In the genomic region with DNA sequence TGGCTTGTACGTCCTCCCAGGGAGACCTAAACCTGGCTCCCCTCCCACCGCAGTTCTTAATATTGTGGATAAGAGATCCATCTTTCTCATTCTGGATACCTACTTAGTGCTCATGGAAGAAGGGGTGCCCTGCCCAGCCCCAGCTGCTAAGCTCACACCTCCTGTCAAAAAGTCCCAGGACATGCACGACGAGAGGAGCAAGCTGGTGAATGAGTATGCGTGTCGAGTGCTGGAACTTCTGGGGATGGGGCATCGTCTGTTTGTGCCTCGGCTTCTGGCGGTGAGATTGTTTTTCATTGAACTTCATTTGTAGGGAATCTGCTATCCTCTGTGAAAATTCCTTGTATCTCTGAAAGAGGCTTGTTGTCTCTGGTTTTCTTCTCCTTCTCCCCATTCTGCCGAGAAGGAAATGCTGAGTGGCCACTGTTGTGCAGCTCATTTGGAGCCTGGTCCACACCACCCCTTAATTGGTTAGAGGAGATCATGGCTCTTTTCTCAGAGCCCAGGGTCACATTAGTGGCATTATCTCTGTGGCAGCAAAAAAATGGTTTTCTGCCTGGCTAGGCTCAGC, we compare ENCODE assay signal across 8 cellular contexts.
A peak's percentile ranks its signal among the peaks of the same experiment; 100 is the strongest.
DNase-seq lines count a peak whose midpoint lies in the region; ATAC-seq and FAIRE-seq lines count a peak whose summit lies in the region.

No MANE protein-coding gene starts in this region.

- H3K27ac ChIP-seq in iPS-18a (ENCODE audit: low read length) (no peak overlapping the region), small intestine (ENCODE audit: low read depth in 1 of 2, low read length in 1 of 2) (peak overlapping the region; percentile 27 to 74)

- peak overlapping the region; percentile 64 for H3K9ac ChIP-seq in iPS-18a (ENCODE audit: low read length)

- WGBS in small intestine, 3 donors, result 4 to 11% (median 9%) methylated on average over 10 of the region's 10 CpGs

- DNase-seq in C1 segment of cervical spinal cord (lab: John Stamatoyannopoulos, UW) (peak in 12 of 14 donors; percentile 16 to 83 (median 56)), anterior cingulate cortex (lab: John Stamatoyannopoulos, UW) (peak in 38 of 58 donors; percentile 2 to 70 (median 30)), small intestine (peak; percentile 23), NCI-H1436 (lab: John Stamatoyannopoulos, UW) (no peak)

- ATAC-seq in HG03565 (IDR thresholded peaks at IDR 0.05; ENCODE audit: unreplicated experiment) (peak; percentile 3), HG02870 (IDR thresholded peaks at IDR 0.05; ENCODE audit: unreplicated experiment) (no peak), GM18909 (IDR thresholded peaks at IDR 0.05; ENCODE audit: poor library complexity, unreplicated experiment) (no peak)

- peaks cover 12% of the 10 kb centered on the region for H3K27me3 ChIP-seq in iPS-18a (ENCODE audit: control insufficient read depth, insufficient read depth, low read length)
- no peaks in the 10 kb centered on the region for H3K27me3 ChIP-seq in small intestine (ENCODE audit: control insufficient read depth in 2 of 2, insufficient read depth in 2 of 2, low read length in 2 of 2)

- H3K9me3 ChIP-seq in iPS-18a (ENCODE audit: control insufficient read depth, low read depth, low read length) (no peaks in the 10 kb centered on the region), small intestine (ENCODE audit: control insufficient read depth, low read depth) (no peaks in the 10 kb centered on the region)

- peaks cover 23% of the 10 kb centered on the region for H3K4me1 ChIP-seq in iPS-18a (ENCODE audit: control insufficient read depth, low read depth, low read length)
- no peaks in the 10 kb centered on the region for H3K4me1 ChIP-seq in small intestine (ENCODE audit: control insufficient read depth in 2 of 2, insufficient read depth in 1 of 2, low read depth in 1 of 2, low read length in 1 of 2)

- FAIRE-seq in small intestine (lab: Jason Lieb, UNC), result no peak

- peak overlapping the region; percentile 69 for H3K4me3 ChIP-seq in iPS-18a (ENCODE audit: low read length)
- H3K4me3 ChIP-seq in small intestine (ENCODE audit: low read depth in 1 of 2, low read length in 2 of 2), result peak overlapping the region in 1 of 2 donors; percentile 47

- H3K36me3 ChIP-seq in iPS-18a (ENCODE audit: control insufficient read depth, low read depth, low read length) (no peaks in the 10 kb centered on the region), small intestine (ENCODE audit: control insufficient read depth in 2 of 2, insufficient read depth in 2 of 2, low read length in 2 of 2) (no peaks in the 10 kb centered on the region)
